ENCODE assay signal across 28 cellular contexts in the genomic region with DNA sequence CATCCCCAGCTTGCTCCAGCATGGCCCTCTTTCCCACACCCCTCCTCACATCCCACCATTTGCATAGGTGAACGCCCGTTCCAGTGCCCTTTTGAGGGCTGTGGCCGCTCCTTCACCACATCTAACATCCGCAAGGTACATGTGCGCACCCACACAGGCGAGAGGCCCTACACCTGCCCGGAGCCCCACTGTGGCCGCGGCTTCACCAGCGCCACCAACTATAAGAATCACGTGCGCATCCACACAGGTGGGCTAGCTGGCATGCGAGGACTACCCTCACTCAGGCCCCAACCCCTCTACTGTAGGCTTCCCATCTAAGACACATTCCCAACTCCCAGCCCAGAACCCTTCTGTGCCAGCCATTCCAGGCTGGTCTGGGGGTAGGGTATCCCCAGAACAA.
"Had no signal": no experiment of that assay in that cellular context is flagged by ENCODE, and none has a peak within 500 bp of the region (broad histone marks: within the 10 kb centered on the region; RNA-seq: fewer than 3 reads in every experiment).

No MANE protein-coding gene starts in this region.

- H3K27ac Mint-ChIP-seq: dendritic cell treated with granulocyte-macrophage colony-stimulating factor and Interleukin-4, amounts not matched to agents 40 ng/mL and 50 ng/mL, for 4 days; endodermal cell; nephron; progenitor cell of endocrine pancreas; stimulated activated effector memory CD8-positive, alpha-beta T cell treated with anti-CD3 and anti-CD28 coated beads, Interleukin-12 subunit alpha, Interleukin-12 subunit beta, amount 100 ng/mL, for 72 hours had no signal

- H3K4me3 ChIP-seq: colonic mucosa, gastrocnemius medialis, lung, ovary, right lobe of liver, smooth muscle cell, testis, tibial artery, upper lobe of left lung had no signal

- H3K9me3 ChIP-seq: colonic mucosa, gastrocnemius medialis, ovary, right lobe of liver, testis, tibial artery, upper lobe of left lung had no signal

- H3K27ac ChIP-seq: colonic mucosa, epithelial cell of prostate, gastrocnemius medialis, ovary, right lobe of liver, testis, tibial artery, upper lobe of left lung had no signal

- H3K4me2 ChIP-seq: smooth muscle cell had no signal

- H3K4me3 Mint-ChIP-seq: dendritic cell treated with granulocyte-macrophage colony-stimulating factor and Interleukin-4, amounts not matched to agents 40 ng/mL and 50 ng/mL, for 4 days; endodermal cell; naive thymus-derived CD4-positive, alpha-beta T cell; nephron; stimulated activated effector memory CD8-positive, alpha-beta T cell treated with anti-CD3 and anti-CD28 coated beads, Interleukin-12 subunit alpha, Interleukin-12 subunit beta, amount 100 ng/mL, for 72 hours had no signal

- H3K27me3 Mint-ChIP-seq: dendritic cell treated with granulocyte-macrophage colony-stimulating factor and Interleukin-4, amounts not matched to agents 40 ng/mL and 50 ng/mL, for 4 days; naive thymus-derived CD4-positive, alpha-beta T cell; progenitor cell of endocrine pancreas had no signal

- H3K36me3 ChIP-seq: ovary had no signal

- DNase-seq: colonic mucosa; effector CD8-positive, alpha-beta T cell; endodermal cell; foreskin fibroblast; gastrocnemius medialis; head of caudate nucleus; kidney; mesenchymal stem cell; midbrain; naive thymus-derived CD4-positive, alpha-beta T cell; nucleus accumbens; right lobe of liver; stimulated activated CD4-positive, alpha-beta T cell treated with anti-CD3 and anti-CD28 coated beads, Interleukin-12 subunit alpha, Interleukin-12 subunit beta, amount 100 ng/mL, for 4 hours; stimulated activated CD4-positive, alpha-beta T cell treated with anti-CD3 and anti-CD28 coated beads, Interleukin-1b, Interleukin-23, amount 100 ng/mL, for 48 hours; stimulated activated CD4-positive, alpha-beta T cell treated with anti-CD3 and anti-CD28 coated beads, Interleukin-4, amount 100 ng/mL, for 24 hours; stimulated activated naive CD8-positive, alpha-beta T cell treated with anti-CD3 and anti-CD28 coated beads, Interleukin-15, Interleukin-2, amounts not matched to agents 100 U/mL and 50 U/mL, for 24 hours; substantia nigra; testis had no signal

- H3K9me3 Mint-ChIP-seq: dendritic cell treated with granulocyte-macrophage colony-stimulating factor and Interleukin-4, amounts not matched to agents 40 ng/mL and 50 ng/mL, for 4 days; endodermal cell; naive thymus-derived CD4-positive, alpha-beta T cell; nephron; stimulated activated effector memory CD8-positive, alpha-beta T cell treated with anti-CD3 and anti-CD28 coated beads, Interleukin-12 subunit alpha, Interleukin-12 subunit beta, amount 100 ng/mL, for 72 hours had no signal

- H3K27me3 ChIP-seq: colonic mucosa, gastrocnemius medialis, ovary, right lobe of liver, testis, tibial artery, upper lobe of left lung had no signal

- H3K4me1 ChIP-seq: colonic mucosa, right lobe of liver, testis, tibial artery, upper lobe of left lung had no signal
